Comparison of ENCODE assay signal across 10 cellular contexts in the genomic region with DNA sequence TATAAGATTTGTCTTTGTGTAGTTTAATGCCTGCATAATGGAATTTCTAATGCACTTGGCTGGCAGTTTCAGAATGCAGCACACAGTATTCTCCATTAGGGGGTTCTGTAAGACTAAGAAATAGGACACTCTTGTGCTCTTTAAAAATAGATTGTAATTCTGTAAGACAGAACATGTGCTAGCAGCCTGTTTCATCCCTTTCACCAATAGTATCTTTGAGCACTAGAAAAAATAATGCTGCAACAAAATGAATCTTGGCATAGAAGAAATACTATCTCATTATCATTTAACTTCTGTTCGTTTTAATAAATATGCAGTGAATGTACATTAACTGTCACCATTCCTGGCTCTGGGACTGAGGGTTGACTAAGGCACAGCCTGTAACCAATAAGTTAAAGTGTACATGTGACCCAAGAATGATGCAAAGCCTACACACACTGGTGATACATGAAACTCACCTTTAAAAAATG. TPM values are rescaled to one million over a fixed set of nuclear protein-coding genes. Genes with fewer than 3 reads are reported as not detected.
DNase-seq lines count a peak whose midpoint lies in the region; ATAC-seq and TF ChIP-seq lines count a peak whose summit lies in the region.
"Had no signal": no experiment of that assay in that cellular context is flagged by ENCODE, and none has a peak within 500 bp of the region (broad histone marks: within the 10 kb centered on the region; RNA-seq: fewer than 3 reads in every experiment).

No MANE protein-coding gene starts in this region.

- no peaks in the 10 kb centered on the region for H3K36me3 Mint-ChIP-seq in stimulated activated effector memory CD8-positive, alpha-beta T cell treated with anti-CD3 and anti-CD28 coated beads, Interleukin-12 subunit alpha, Interleukin-12 subunit beta, amount 100 ng/mL, for 72 hours

- no peak overlapping the region for H3K4me3 ChIP-seq in stomach

- peak; percentile 58 for DNase-seq in SIG-M5 treated with dmso at 0.1 percent for 504 hours (lab: John Stamatoyannopoulos, UW; ENCODE audit: unreplicated experiment)
- DNase-seq in SIG-M5 (lab: John Stamatoyannopoulos, UW): no peak
- DNase-seq in NCI-H2227 (lab: John Stamatoyannopoulos, UW; ENCODE audit: unreplicated experiment): peak; percentile 56
- peak; percentile 31 for DNase-seq in iPS-NIHi11 (ENCODE audit: low spot score)
- DNase-seq in stomach: no peak
- DNase-seq in stimulated activated effector memory CD8-positive, alpha-beta T cell treated with anti-CD3 and anti-CD28 coated beads, Interleukin-12 subunit alpha, Interleukin-12 subunit beta, amount 100 ng/mL, for 72 hours (ENCODE audit: low spot score in 2 of 2): no peak
- DNase-seq: activated T-cell treated with anti-CD3 and anti-CD28 coated beads, Interleukin-2, amount 50 U/mL, for 72 hours had no signal

- H3K4me1 Mint-ChIP-seq in stimulated activated effector memory CD8-positive, alpha-beta T cell treated with anti-CD3 and anti-CD28 coated beads, Interleukin-12 subunit alpha, Interleukin-12 subunit beta, amount 100 ng/mL, for 72 hours: peaks cover 6% of the 10 kb centered on the region

- H3K27ac ChIP-seq in angular gyrus (ENCODE audit: low read depth, low read length): peak overlapping the region; percentile 26
- H3K27ac ChIP-seq in stomach: no peak overlapping the region

- ATAC-seq in HG02884 (IDR thresholded peaks at IDR 0.05; ENCODE audit: unreplicated experiment): peak; percentile 79
- ATAC-seq in stimulated activated effector memory CD8-positive, alpha-beta T cell treated with anti-CD3 and anti-CD28 coated beads, Interleukin-12 subunit alpha, Interleukin-12 subunit beta, amount 100 ng/mL, for 72 hours: no peak

- H3K27me3 ChIP-seq in stomach: no peaks in the 10 kb centered on the region

- H3K36me3 ChIP-seq in stomach: no peaks in the 10 kb centered on the region

- no peak for TF ChIP-seq POLR2A in stomach (IDR thresholded peaks at IDR 0.05)

- TF ChIP-seq EP300 in stomach (IDR thresholded peaks at IDR 0.05): no peak

- peak in 5 of 7 experiments; percentile 46 to 81 (median 57) for TF ChIP-seq CTCF in stomach (IDR thresholded peaks at IDR 0.05)

- no peaks in the 10 kb centered on the region for H3K9me3 Mint-ChIP-seq in stimulated activated effector memory CD8-positive, alpha-beta T cell treated with anti-CD3 and anti-CD28 coated beads, Interleukin-12 subunit alpha, Interleukin-12 subunit beta, amount 100 ng/mL, for 72 hours
- H3K9me3 Mint-ChIP-seq: activated T-cell treated with anti-CD3 and anti-CD28 coated beads, Interleukin-2, amount 50 U/mL, for 72 hours had no signal

- H3K9me3 ChIP-seq in stomach: peaks cover 0 to 2% (median 0%) of the 10 kb centered on the region in 4 donors

- intact Hi-C loops in stomach (cut with DNase I; ENCODE audit: low total_unique reads): loop anchor here (10.0 kb wide), 1 partner anchor 705 kb away; no protein-coding TSS in a partner anchor

- 9 to 33% (median 21%) methylated on average over 1 of the region's 1 CpG for WGBS in stomach, 5 donors

- H3K27ac Mint-ChIP-seq in stimulated activated effector memory CD8-positive, alpha-beta T cell treated with anti-CD3 and anti-CD28 coated beads, Interleukin-12 subunit alpha, Interleukin-12 subunit beta, amount 100 ng/mL, for 72 hours: no peak overlapping the region
- H3K27ac Mint-ChIP-seq: activated T-cell treated with anti-CD3 and anti-CD28 coated beads, Interleukin-2, amount 50 U/mL, for 72 hours had no signal

- H3K4me1 ChIP-seq in stomach: peaks cover 0 to 48% (median 6%) of the 10 kb centered on the region in 4 donors

- H3K4me3 Mint-ChIP-seq in stimulated activated effector memory CD8-positive, alpha-beta T cell treated with anti-CD3 and anti-CD28 coated beads, Interleukin-12 subunit alpha, Interleukin-12 subunit beta, amount 100 ng/mL, for 72 hours: no peak overlapping the region
- H3K4me3 Mint-ChIP-seq: activated T-cell treated with anti-CD3 and anti-CD28 coated beads, Interleukin-2, amount 50 U/mL, for 72 hours; CD8-positive, alpha-beta memory T cell had no signal

RNA-seq across cellular contexts. Expression of gene ZNF622, which starts 23.8 kb away (rescaled TPM):
- total RNA-seq in stomach: 10 to 100 TPM; 17.5 to 30.8 (median 23.2) TPM
- 10 to 100 TPM; 19.0 to 31.8 (median 21.8) TPM for polyA plus RNA-seq in stomach

Comparison
In these comparisons a context has a peak if more than half of its experiments do, and no peak if none do; other contexts are left out.
1. DNase-seq: peak in SIG-M5 treated with dmso at 0.1 percent for 504 hours (single experiment), NCI-H2227 (single experiment) and iPS-NIHi11 (single experiment); none in SIG-M5 (single experiment), stomach (single experiment) and stimulated activated effector memory CD8-positive, alpha-beta T cell treated with anti-CD3 and anti-CD28 coated beads, Interleukin-12 subunit alpha, Interleukin-12 subunit beta, amount 100 ng/mL, for 72 hours (0 of 2).